In the genomic region with DNA sequence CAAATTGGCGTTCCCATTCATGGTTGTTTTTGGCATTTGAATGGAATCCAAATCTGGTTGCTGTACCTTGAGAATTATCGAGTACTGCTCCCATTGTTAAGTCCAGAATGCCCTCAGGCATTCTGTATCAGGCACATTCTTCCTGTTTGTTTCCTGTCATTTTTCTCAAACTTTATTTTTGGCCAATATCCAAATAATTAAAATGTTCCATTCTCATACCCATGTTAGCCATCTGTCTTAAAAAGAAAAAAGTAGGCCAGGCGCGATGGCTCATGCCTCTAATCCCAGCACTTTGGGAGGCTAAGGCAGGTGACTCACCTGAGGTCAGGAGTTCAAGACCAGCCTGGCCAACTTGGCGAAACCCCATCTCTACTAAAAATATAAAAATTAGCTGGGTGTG, we compare ENCODE assay signal across 27 cellular contexts. TPM values are rescaled to one million over a fixed set of nuclear protein-coding genes. Genes with fewer than 3 reads are reported as not detected.
"Had no signal": no experiment of that assay in that cellular context is flagged by ENCODE, and none has a peak within 500 bp of the region (broad histone marks: within the 10 kb centered on the region; RNA-seq: fewer than 3 reads in every experiment).

No MANE protein-coding gene starts in this region.

- ATAC-seq: activated T-cell treated with anti-CD3 and anti-CD28 coated beads, Interleukin-2, amount 50 U/mL, for 4 hours; activated T-helper 17 cell treated with anti-CD3 and anti-CD28 coated beads, Interleukin-2, amount 50 U/mL, for 72 hours; effector memory CD8-positive, alpha-beta T cell; left colon; naive thymus-derived CD4-positive, alpha-beta T cell; sciatic nerve; stimulated activated naive CD8-positive, alpha-beta T cell treated with anti-CD3 and anti-CD28 coated beads, Interleukin-15, Interleukin-2, amounts not matched to agents 100 U/mL and 50 U/mL, for 24 hours; T-helper 17 cell had no signal

- H3K4me1 ChIP-seq: testis, transverse colon, vagina had no signal

- H3K27me3 ChIP-seq: ovary, testis, transverse colon, vagina had no signal

- H3K27ac ChIP-seq: ovary, skin epidermis, testis, transverse colon, vagina had no signal

- FAIRE-seq: bronchial epithelial cell, colon, frontal cortex, keratinocyte had no signal

- H3K36me3 ChIP-seq: ovary had no signal

- DNase-seq: activated CD4-positive, alpha-beta memory T cell treated with anti-CD3 and anti-CD28 coated beads for 36 hours; activated CD4-positive, alpha-beta T cell treated with anti-CD3 and anti-CD28 coated beads, Interleukin-2, amount 10 ng/mL, durations not matched to agents 24 days and 14 days; activated CD4-positive, CD25-positive, alpha-beta regulatory T cell treated with anti-CD3 and anti-CD28 coated beads, Interleukin-2, amount 50 U/mL, for 72 hours; activated gamma-delta T cell treated with Interleukin-2 at 50 U/mL for 16 hours; activated T-cell treated with anti-CD3 and anti-CD28 coated beads, Interleukin-2, amount 50 U/mL, for 4 hours; effector memory CD8-positive, alpha-beta T cell; hippocampal formation; left colon; midbrain; naive thymus-derived CD4-positive, alpha-beta T cell; ovary; retina; stimulated activated CD4-positive, alpha-beta T cell treated with anti-CD3 and anti-CD28 coated beads, Interleukin-12 subunit alpha, Interleukin-12 subunit beta, amount 100 ng/mL, for 4 hours; stimulated activated CD4-positive, alpha-beta T cell treated with anti-CD3 and anti-CD28 coated beads, Interleukin-4, amount 100 ng/mL, for 1 hour; stimulated activated naive CD8-positive, alpha-beta T cell treated with anti-CD3 and anti-CD28 coated beads, Interleukin-15, Interleukin-2, amounts not matched to agents 100 U/mL and 50 U/mL, for 24 hours; T-helper 17 cell; T1000; testis; transverse colon had no signal

- H3K4me3 ChIP-seq: ovary, skin epidermis, testis, transverse colon, vagina had no signal

- H3K9me3 ChIP-seq: ovary, testis, transverse colon, vagina had no signal

RNA-seq across cellular contexts. Expression of gene SHISA4, which starts 29.3 kb away (rescaled TPM):
- polyA plus RNA-seq: naive thymus-derived CD4-positive, alpha-beta T cell had no signal
